ENCODE assay signal across 18 cellular contexts in genomic region chr20:9143926-9144325, GRCh38.
"Had no signal": no experiment of that assay in that cellular context is flagged by ENCODE, and none has a peak within 500 bp of the region (broad histone marks: within the 10 kb centered on the region; RNA-seq: fewer than 3 reads in every experiment).

No MANE protein-coding gene starts in this region.

- ATAC-seq: left colon; lower lobe of right lung; natural killer cell; stimulated activated naive B cell treated with anti-CD40 and anti-IgM and Interleukin-4, amounts not matched to agents 10 μg/mL and 1 μg/mL and 100 μg/mL, for 72 hours had no signal

- FAIRE-seq: colon, islet of Langerhans, TTC549 had no signal

- H2AFZ ChIP-seq: hepatocyte had no signal

- H3K4me3 Mint-ChIP-seq: activated naive CD8-positive, alpha-beta T cell; activated T-helper 1 cell treated with anti-CD3 and anti-CD28 coated beads, Interleukin-12 subunit alpha, Interleukin-12 subunit beta, Interleukin-2, Interleukin-4 antibody, amounts not matched to agents 30 ng/mL and 10 ng/mL and 1 ng/mL, durations not matched to agents 14 hours and 24 hours and 36 hours; brain; natural killer cell; stimulated activated naive B cell treated with anti-CD40 and anti-IgM and Interleukin-4, amounts not matched to agents 10 μg/mL and 1 μg/mL and 100 μg/mL, for 72 hours; T-helper 2 cell treated with Interferon-gamma antibody and Interleukin-4, amounts not matched to agents 5 μg/mL and 100 μg/mL, for 36 hours had no signal

- H3K36me3 Mint-ChIP-seq: activated naive CD8-positive, alpha-beta T cell; natural killer cell had no signal

- H3K4me2 ChIP-seq: hepatocyte had no signal

- H3K79me2 ChIP-seq: hepatocyte had no signal

- H3K27me3 Mint-ChIP-seq: activated naive CD8-positive, alpha-beta T cell; brain; stimulated activated naive B cell treated with anti-CD40 and anti-IgM and Interleukin-4, amounts not matched to agents 10 μg/mL and 1 μg/mL and 100 μg/mL, for 72 hours had no signal

- H3K27ac ChIP-seq: hepatocyte, lower lobe of right lung, upper lobe of right lung had no signal

- H3K27ac Mint-ChIP-seq: activated naive CD8-positive, alpha-beta T cell; activated T-helper 1 cell treated with anti-CD3 and anti-CD28 coated beads, Interleukin-12 subunit alpha, Interleukin-12 subunit beta, Interleukin-2, Interleukin-4 antibody, amounts not matched to agents 30 ng/mL and 10 ng/mL and 1 ng/mL, durations not matched to agents 14 hours and 24 hours and 36 hours; natural killer cell; stimulated activated naive B cell treated with anti-CD40 and anti-IgM and Interleukin-4, amounts not matched to agents 10 μg/mL and 1 μg/mL and 100 μg/mL, for 72 hours; T-helper 2 cell treated with Interferon-gamma antibody and Interleukin-4, amounts not matched to agents 5 μg/mL and 100 μg/mL, for 36 hours had no signal

- H3K4me1 Mint-ChIP-seq: natural killer cell; stimulated activated naive B cell treated with anti-CD40 and anti-IgM and Interleukin-4, amounts not matched to agents 10 μg/mL and 1 μg/mL and 100 μg/mL, for 72 hours had no signal

- H3K9me3 ChIP-seq: lower lobe of right lung, thoracic aorta, upper lobe of right lung had no signal

- DNase-seq: activated CD4-positive, alpha-beta T cell treated with anti-CD3 and anti-CD28 coated beads, Interleukin-2, amount 50 U/mL, for 4 hours; caudate nucleus; left colon; lower lobe of right lung; natural killer cell; nucleus accumbens; sigmoid colon; stimulated activated naive B cell treated with anti-CD40 and anti-IgM and Interleukin-4, amounts not matched to agents 10 μg/mL and 1 μg/mL and 100 μg/mL, for 72 hours; upper lobe of right lung had no signal

- H3K4me3 ChIP-seq: hepatocyte, lower lobe of right lung, sigmoid colon, thoracic aorta, upper lobe of right lung had no signal

- H3K27me3 ChIP-seq: hepatocyte, sigmoid colon, upper lobe of right lung had no signal
